Comparison of ENCODE assay signal across 1 cellular context in genomic region chr11:46917109-46918086, GRCh38.
TF ChIP-seq lines count a peak whose summit lies in the region.

No MANE protein-coding gene starts in this region.

TF ChIP-seq in HepG2, 621 proteins besides CTCF, POLR2A, EP300 and RAD21 (continued from another document):
- TF ChIP-seq REPIN1 (CRISPR knock-in tag; IDR thresholded peaks at IDR 0.05; ENCODE audit: borderline replicate concordance, low read depth) (no peak), NCOA1 (CRISPR knock-in tag; IDR thresholded peaks at IDR 0.05) (no peak), STAG1 (CRISPR knock-in tag; IDR thresholded peaks at IDR 0.05) (no peak), ISX (CRISPR knock-in tag; conservative IDR thresholded peaks at IDR 0.05) (no peak), MIXL1 (CRISPR knock-in tag; IDR thresholded peaks at IDR 0.05) (no peak), ZMYM4 (CRISPR knock-in tag; IDR thresholded peaks at IDR 0.05) (no peak), CAMTA2 (CRISPR knock-in tag; IDR thresholded peaks at IDR 0.05; ENCODE audit: borderline replicate concordance) (no peak), ZNF17 (CRISPR knock-in tag; IDR thresholded peaks at IDR 0.05) (no peak), TARDBP (CRISPR knock-in tag; IDR thresholded peaks at IDR 0.05) (no peak)
